ENCODE assay signal across 18 cellular contexts in genomic region chr2:20551231-20551944, GRCh38.
DNase-seq lines count a peak whose midpoint lies in the region; ATAC-seq and TF ChIP-seq lines count a peak whose summit lies in the region.
"Had no signal": no experiment of that assay in that cellular context is flagged by ENCODE, and none has a peak within 500 bp of the region (broad histone marks: within the 10 kb centered on the region; RNA-seq: fewer than 3 reads in every experiment).

No MANE protein-coding gene starts in this region.

- H3K9ac ChIP-seq in adipocyte (ENCODE audit: low read length) = no peak overlapping the region

- TF ChIP-seq CTCF in body of pancreas (IDR thresholded peaks at IDR 0.05) = no peak
- TF ChIP-seq CTCF in CD8-positive, alpha-beta T cell (IDR thresholded peaks at IDR 0.05) = no peak

- DNase-seq in G401 (ENCODE audit: low spot score) (peak; percentile 23), adipocyte (ENCODE audit: low read depth) (peak; percentile 19), kidney tubule cell (ENCODE audit: low spot score) (peak; percentile 22), sciatic nerve (ENCODE audit: low spot score) (no peak), NCI-H1048 (lab: John Stamatoyannopoulos, UW) (no peak), body of pancreas (no peak)
- DNase-seq in CD8-positive, alpha-beta T cell = no peak
- DNase-seq: activated CD4-positive, alpha-beta T cell treated with anti-CD3 and anti-CD28 coated beads, Interleukin-2, amount 50 U/mL, for 1 hour; activated naive CD4-positive, alpha-beta T cell treated with Interleukin-2 at 50 U/mL for 16 hours; CD4-positive, alpha-beta memory T cell; cerebellar nuclear complex; NCI-H2029; stimulated activated CD4-positive, alpha-beta T cell treated with anti-CD3 and anti-CD28 coated beads, Interleukin-4, amount 100 ng/mL, for 1 hour; stimulated activated naive CD4-positive, alpha-beta T cell had no signal

- no peaks in the 10 kb centered on the region for H3K36me3 Mint-ChIP-seq in CD8-positive, alpha-beta T cell
- H3K36me3 Mint-ChIP-seq: CD4-positive, alpha-beta memory T cell had no signal

- no peaks in the 10 kb centered on the region for H3K36me3 ChIP-seq in adipocyte (ENCODE audit: control insufficient read depth, insufficient read depth, low read length, severe bottlenecking)
- H3K36me3 ChIP-seq in body of pancreas (replicated peaks in 1 of 2; ENCODE audit: insufficient read depth in 1 of 2, low read depth in 2 of 2) = no peaks in the 10 kb centered on the region
- no peaks in the 10 kb centered on the region for H3K36me3 ChIP-seq in CD8-positive, alpha-beta T cell (ENCODE audit: insufficient read depth, low read length)
- H3K36me3 ChIP-seq: neutrophil had no signal

- H3K4me1 Mint-ChIP-seq in CD8-positive, alpha-beta T cell (ENCODE audit: low read depth) = no peaks in the 10 kb centered on the region
- H3K4me1 Mint-ChIP-seq: CD4-positive, alpha-beta memory T cell had no signal

- H3K27me3 Mint-ChIP-seq in CD8-positive, alpha-beta T cell (ENCODE audit: low read depth) = no peaks in the 10 kb centered on the region

- H3K27me3 ChIP-seq in adipocyte (replicated peaks; ENCODE audit: control insufficient read depth, insufficient read depth, low read length) (no peaks in the 10 kb centered on the region), body of pancreas (no peaks in the 10 kb centered on the region)
- H3K27me3 ChIP-seq in CD8-positive, alpha-beta T cell (ENCODE audit: insufficient read depth, low read length) = no peaks in the 10 kb centered on the region

- H3K4me1 ChIP-seq in adipocyte (ENCODE audit: control insufficient read depth, insufficient read depth, low read length) (no peaks in the 10 kb centered on the region), body of pancreas (no peaks in the 10 kb centered on the region)
- no peaks in the 10 kb centered on the region for H3K4me1 ChIP-seq in CD8-positive, alpha-beta T cell (ENCODE audit: insufficient read depth, low read length)

- no peak overlapping the region for H3K4me3 ChIP-seq in adipocyte (ENCODE audit: low read length)
- no peak overlapping the region for H3K4me3 ChIP-seq in body of pancreas
- no peak overlapping the region for H3K4me3 ChIP-seq in CD8-positive, alpha-beta T cell (ENCODE audit: low read depth, low read length)
- H3K4me3 ChIP-seq: K562 had no signal

- POLR2A ChIA-PET in CD8-positive, alpha-beta T cell (lab: Charles Lee) = no interaction called here

- CTCF ChIA-PET in CD8-positive, alpha-beta T cell (lab: Charles Lee) = no interaction called here

- ATAC-seq in sciatic nerve (peak; percentile 59), body of pancreas (no peak), GM18502 (IDR thresholded peaks at IDR 0.05; ENCODE audit: poor library complexity, unreplicated experiment) (no peak)
- no peak for ATAC-seq in CD8-positive, alpha-beta T cell
- ATAC-seq: K562 had no signal

- in situ Hi-C loops in G401 (cut with HindIII; ENCODE audit: low sequenced_read_pairs) = no loop called here

- no peak overlapping the region for H3K27ac ChIP-seq in body of pancreas
- H3K27ac ChIP-seq in CD8-positive, alpha-beta T cell (ENCODE audit: low read depth, low read length) = no peak overlapping the region
- H3K27ac ChIP-seq: neutrophil had no signal

- intact Hi-C loops in sciatic nerve (cut with DNase I) = loop anchor here (1.0 kb wide), 1 partner anchor 36 kb away; no protein-coding TSS in a partner anchor
- intact Hi-C loops in body of pancreas (cut with DNase I) = no loop called here
- intact Hi-C loops in CD8-positive, alpha-beta T cell (cut with DNase I, micrococcal nuclease) = no loop called here

- TF ChIP-seq POLR2A in body of pancreas (IDR thresholded peaks at IDR 0.05) = no peak

- H3K27ac Mint-ChIP-seq in CD8-positive, alpha-beta T cell = no peak overlapping the region
- H3K27ac Mint-ChIP-seq: T-helper 1 cell treated with Interleukin-12 subunit alpha and Interleukin-12 subunit beta and Interleukin-4 antibody, amounts not matched to agents 30 μg/mL and 1 μg/mL, for 36 hours had no signal

- H3K4me3 Mint-ChIP-seq in CD8-positive, alpha-beta T cell = no peak overlapping the region
- H3K4me3 Mint-ChIP-seq: CD4-positive, alpha-beta memory T cell; T-helper 1 cell treated with Interleukin-12 subunit alpha and Interleukin-12 subunit beta and Interleukin-4 antibody, amounts not matched to agents 30 μg/mL and 1 μg/mL, for 36 hours had no signal

- WGBS in body of pancreas, 2 donors = 65 to 73% methylated on average over 6 to 9 of the region's 9 CpGs

- no peaks in the 10 kb centered on the region for H3K9me3 Mint-ChIP-seq in CD8-positive, alpha-beta T cell
- H3K9me3 Mint-ChIP-seq: CD4-positive, alpha-beta memory T cell; T-helper 1 cell treated with Interleukin-12 subunit alpha and Interleukin-12 subunit beta and Interleukin-4 antibody, amounts not matched to agents 30 μg/mL and 1 μg/mL, for 36 hours had no signal

- H3K9me3 ChIP-seq in adipocyte (ENCODE audit: control insufficient read depth, low read length) (no peaks in the 10 kb centered on the region), body of pancreas (no peaks in the 10 kb centered on the region)
- no peaks in the 10 kb centered on the region for H3K9me3 ChIP-seq in CD8-positive, alpha-beta T cell (ENCODE audit: low read length)
- H3K9me3 ChIP-seq: neutrophil had no signal

Comparison
In these comparisons a context has a peak if more than half of its experiments do, and no peak if none do; other contexts are left out.
1. DNase-seq: peak in G401 (single experiment), adipocyte (single experiment) and kidney tubule cell (single experiment); none in sciatic nerve (single experiment), NCI-H1048 (single experiment), body of pancreas (0 of 4) and CD8-positive, alpha-beta T cell (0 of 7).